32 cellular contexts compared by ENCODE assay signal in genomic region chr7:115662676-115663075, GRCh38.
"Had no signal": no experiment of that assay in that cellular context is flagged by ENCODE, and none has a peak within 500 bp of the region (broad histone marks: within the 10 kb centered on the region; RNA-seq: fewer than 3 reads in every experiment).

No MANE protein-coding gene starts in this region.

- ATAC-seq: activated naive CD8-positive, alpha-beta T cell treated with anti-CD3 and anti-CD28 coated beads, Interleukin-2, amount 50 U/mL, for 24 hours; activated T-cell treated with anti-CD3 and anti-CD28 coated beads, Interleukin-2, amount 50 U/mL, for 4 hours; Panc1; SK-N-SH treated with all-trans-retinoic acid at 6 μM for 48 hours; T-cell had no signal

- H3K27me3 Mint-ChIP-seq: activated B cell treated with CpG ODN at 0.5 μM for 24 hours; activated naive CD4-positive, alpha-beta T cell treated with anti-CD3 and anti-CD28 coated beads, Interleukin-2, amount 10 ng/mL, durations not matched to agents 7 days and 5 days; activated naive CD8-positive, alpha-beta T cell; activated naive CD8-positive, alpha-beta T cell treated with anti-CD3 and anti-CD28 coated beads, Interleukin-2, amount 50 U/mL, for 24 hours; brain; T-cell had no signal

- H3K27me3 ChIP-seq: MG63, SJSA1 had no signal

- H3K9me3 Mint-ChIP-seq: activated B cell treated with CpG ODN at 0.5 μM for 24 hours; activated CD4-positive, alpha-beta memory T cell treated with anti-CD3 and anti-CD28 coated beads for 36 hours; activated naive CD4-positive, alpha-beta T cell treated with anti-CD3 and anti-CD28 coated beads, Interleukin-2, amount 10 ng/mL, durations not matched to agents 7 days and 5 days; activated naive CD8-positive, alpha-beta T cell treated with anti-CD3 and anti-CD28 coated beads, Interleukin-2, amount 50 U/mL, for 24 hours; activated T-cell treated with anti-CD3 and anti-CD28 coated beads, Interleukin-2, amount 50 U/mL, for 4 hours; T-cell had no signal

- H3K36me3 Mint-ChIP-seq: activated CD4-positive, alpha-beta memory T cell treated with anti-CD3 and anti-CD28 coated beads for 36 hours; activated naive CD4-positive, alpha-beta T cell treated with anti-CD3 and anti-CD28 coated beads, Interleukin-2, amount 10 ng/mL, durations not matched to agents 7 days and 5 days; activated naive CD8-positive, alpha-beta T cell; brain; T-cell had no signal

- DNase-seq: activated B cell treated with CpG ODN at 0.5 μM for 24 hours; activated CD4-positive, alpha-beta memory T cell treated with anti-CD3 and anti-CD28 coated beads for 36 hours; activated CD4-positive, alpha-beta T cell treated with anti-CD3 and anti-CD28 coated beads for 4 hours; activated CD4-positive, alpha-beta T cell treated with anti-CD3 and anti-CD28 coated beads, Interleukin-2, amount 50 U/mL, for 1 hour; activated CD4-positive, CD25-positive, alpha-beta regulatory T cell treated with anti-CD3 and anti-CD28 coated beads, Interleukin-2, amount 50 U/mL, for 72 hours; activated CD8-positive, alpha-beta memory T cell treated with anti-CD3 and anti-CD28 coated beads, Interleukin-2, amount 50 U/mL, for 4 hours; activated effector memory CD4-positive, alpha-beta T cell treated with Interleukin-2 at 50 U/mL for 16 hours; activated naive CD4-positive, alpha-beta T cell treated with anti-CD3 and anti-CD28 coated beads, Interleukin-2, amount 10 ng/mL, durations not matched to agents 7 days and 5 days; activated naive CD8-positive, alpha-beta T cell treated with anti-CD3 and anti-CD28 coated beads, Interleukin-2, amount 50 U/mL, for 24 hours; activated T-cell treated with anti-CD3 and anti-CD28 coated beads for 4 hours; activated T-cell treated with anti-CD3 and anti-CD28 coated beads, Interleukin-2, amount 50 U/mL, for 4 hours; anterior cingulate cortex; caudate nucleus; MG63; NCI-H1048; NCI-H1105 treated with DMSO at 0.1 percent for 48 hours; NCI-H1436; NCI-H1694; NCI-H1930; NCI-H2081 treated with DMSO at 0.1 percent for 48 hours; NCI-H345; NCI-H524 treated with DMSO at 0.1 percent for 48 hours; RPMI8226; T-cell; T-helper 2 cell; T-helper 9 cell had no signal

- H3K27ac ChIP-seq: SJSA1, VCaP had no signal

- H3K4me3 ChIP-seq: MG63, SJSA1 had no signal

- H3K9me3 ChIP-seq: MG63, SJSA1 had no signal

- H3K27ac Mint-ChIP-seq: activated B cell treated with CpG ODN at 0.5 μM for 24 hours; activated CD4-positive, alpha-beta memory T cell treated with anti-CD3 and anti-CD28 coated beads for 36 hours; activated naive CD4-positive, alpha-beta T cell treated with anti-CD3 and anti-CD28 coated beads, Interleukin-2, amount 10 ng/mL, durations not matched to agents 7 days and 5 days; activated naive CD8-positive, alpha-beta T cell; activated naive CD8-positive, alpha-beta T cell treated with anti-CD3 and anti-CD28 coated beads, Interleukin-2, amount 50 U/mL, for 24 hours; brain; T-cell had no signal

- H3K4me3 Mint-ChIP-seq: activated B cell treated with CpG ODN at 0.5 μM for 24 hours; activated CD4-positive, alpha-beta memory T cell treated with anti-CD3 and anti-CD28 coated beads for 36 hours; activated naive CD4-positive, alpha-beta T cell treated with anti-CD3 and anti-CD28 coated beads, Interleukin-2, amount 10 ng/mL, durations not matched to agents 7 days and 5 days; activated naive CD8-positive, alpha-beta T cell; activated naive CD8-positive, alpha-beta T cell treated with anti-CD3 and anti-CD28 coated beads, Interleukin-2, amount 50 U/mL, for 24 hours; activated T-cell treated with anti-CD3 and anti-CD28 coated beads, Interleukin-2, amount 50 U/mL, for 4 hours; brain; T-cell had no signal

- H3K36me3 ChIP-seq: MG63, SJSA1 had no signal

- H3K4me1 Mint-ChIP-seq: activated B cell treated with CpG ODN at 0.5 μM for 24 hours; activated naive CD4-positive, alpha-beta T cell treated with anti-CD3 and anti-CD28 coated beads, Interleukin-2, amount 10 ng/mL, durations not matched to agents 7 days and 5 days; activated naive CD8-positive, alpha-beta T cell treated with anti-CD3 and anti-CD28 coated beads, Interleukin-2, amount 50 U/mL, for 24 hours; T-cell had no signal

- H3K4me1 ChIP-seq: SJSA1 had no signal
